18 cellular contexts compared by ENCODE assay signal in the genomic region with DNA sequence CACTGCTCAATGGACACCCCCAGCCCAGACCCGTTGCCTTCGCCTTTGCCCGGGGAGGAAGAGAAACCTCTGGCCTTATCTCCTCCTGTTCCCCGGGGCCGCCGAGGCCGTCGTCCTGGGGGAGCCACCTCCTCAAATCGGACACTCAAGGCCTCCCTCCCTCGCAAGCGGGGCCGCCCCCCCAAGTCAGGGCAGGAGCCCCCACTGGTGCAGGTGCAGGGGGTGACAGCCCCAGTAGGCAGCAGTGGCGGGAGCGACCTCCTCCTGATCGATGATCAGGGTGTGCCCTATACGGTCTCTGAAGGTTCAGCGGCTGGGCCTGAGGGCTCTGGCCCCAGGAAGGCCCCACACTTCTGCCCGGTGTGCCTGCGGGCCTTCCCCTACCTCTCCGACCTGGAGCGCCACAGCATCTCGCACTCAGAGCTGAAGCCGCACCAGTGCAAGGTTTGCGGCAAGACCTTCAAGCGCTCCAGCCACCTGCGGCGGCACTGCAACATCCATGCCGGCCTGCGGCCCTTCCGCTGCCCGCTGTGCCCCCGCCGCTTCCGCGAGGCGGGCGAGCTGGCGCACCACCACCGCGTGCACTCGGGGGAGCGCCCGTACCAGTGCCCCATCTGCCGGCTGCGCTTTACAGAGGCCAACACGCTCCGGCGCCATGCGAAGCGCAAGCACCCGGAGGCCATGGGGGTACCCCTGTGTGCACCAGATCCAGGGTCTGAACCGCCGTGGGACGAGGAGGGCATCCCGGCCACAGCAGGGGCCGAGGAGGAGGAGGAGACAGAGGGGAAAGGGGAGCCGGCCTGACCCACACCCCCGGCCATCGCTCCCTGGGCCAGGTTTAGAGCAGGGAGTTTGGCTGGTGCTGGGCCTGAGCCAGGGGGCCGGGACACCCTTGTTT. TPM values are rescaled to one million over a fixed set of nuclear protein-coding genes. Genes with fewer than 3 reads are reported as not detected.
DNase-seq lines count a peak whose midpoint lies in the region; ATAC-seq and TF ChIP-seq lines count a peak whose summit lies in the region.
"Had no signal": no experiment of that assay in that cellular context is flagged by ENCODE, and none has a peak within 500 bp of the region (broad histone marks: within the 10 kb centered on the region; RNA-seq: fewer than 3 reads in every experiment).

No MANE protein-coding gene starts in this region.

- H3K36me3 Mint-ChIP-seq in Calu3 (ENCODE audit: insufficient read depth, unreplicated experiment) (peaks cover 93% of the 10 kb centered on the region), neural crest cell (ENCODE audit: low read depth) (peaks cover 5% of the 10 kb centered on the region)
- peaks cover 61% of the 10 kb centered on the region for H3K36me3 Mint-ChIP-seq in dendritic cell treated with granulocyte-macrophage colony-stimulating factor and Interleukin-4, amounts not matched to agents 40 ng/mL and 50 ng/mL, for 4 days (ENCODE audit: low read depth)

- H3K4me1 Mint-ChIP-seq in Calu3 (ENCODE audit: low read depth, unreplicated experiment) (peaks cover 35% of the 10 kb centered on the region), neural crest cell (peaks cover 42% of the 10 kb centered on the region)
- peaks cover 68% of the 10 kb centered on the region for H3K4me1 Mint-ChIP-seq in dendritic cell treated with granulocyte-macrophage colony-stimulating factor and Interleukin-4, amounts not matched to agents 40 ng/mL and 50 ng/mL, for 4 days (ENCODE audit: low read depth)

- H3K27ac Mint-ChIP-seq in Calu3 (ENCODE audit: unreplicated experiment) (no peak overlapping the region), neural crest cell (ENCODE audit: unreplicated experiment) (no peak overlapping the region)
- peak overlapping the region; percentile 91 for H3K27ac Mint-ChIP-seq in dendritic cell treated with granulocyte-macrophage colony-stimulating factor and Interleukin-4, amounts not matched to agents 40 ng/mL and 50 ng/mL, for 4 days

- H3K27me3 ChIP-seq in A673 (replicated peaks; ENCODE audit: insufficient read depth, low read depth, low read length, poor library complexity) = no peaks in the 10 kb centered on the region
- H3K27me3 ChIP-seq: left lung, sigmoid colon had no signal

- CTCF ChIA-PET in A673 (lab: Charles Lee) (no interaction called here), Calu3 (lab: Charles Lee) (no interaction called here)

- no peaks in the 10 kb centered on the region for H3K27me3 Mint-ChIP-seq in Calu3 (ENCODE audit: unreplicated experiment)
- H3K27me3 Mint-ChIP-seq in dendritic cell treated with granulocyte-macrophage colony-stimulating factor and Interleukin-4, amounts not matched to agents 40 ng/mL and 50 ng/mL, for 4 days = no peaks in the 10 kb centered on the region
- H3K27me3 Mint-ChIP-seq in neural crest cell (ENCODE audit: low read depth) = no peaks in the 10 kb centered on the region

- peak overlapping the region; percentile 100 for H3K27ac ChIP-seq in A673 (ENCODE audit: low read depth, low read length, poor library complexity, severe bottlenecking)

- TF ChIP-seq CTCF in A673 (conservative IDR thresholded peaks at IDR 0.05; ENCODE audit: low read depth, low read length) (no peak), Calu3 (IDR thresholded peaks at IDR 0.05; ENCODE audit: unreplicated experiment) (no peak), neural crest cell (conservative IDR thresholded peaks at IDR 0.05) (no peak)

- no peak overlapping the region for H3K4me3 ChIP-seq in A673 (ENCODE audit: low read depth, low read length, poor library complexity, severe bottlenecking)
- H3K4me3 ChIP-seq: sigmoid colon had no signal

- DNase-seq in A673 (ENCODE audit: low spot score) = no peak
- DNase-seq in Calu3 = no peak
- no peak for DNase-seq in neural crest cell (ENCODE audit: low read depth, low spot score)
- no peak for DNase-seq in activated CD8-positive, alpha-beta memory T cell treated with anti-CD3 and anti-CD28 coated beads, Interleukin-2, amount 50 U/mL, for 48 hours
- no peak for DNase-seq in AML-193 (lab: John Stamatoyannopoulos, UW)
- DNase-seq: activated CD4-positive, alpha-beta T cell treated with anti-CD3 and anti-CD28 coated beads for 48 hours; amniotic stem cell; NCI-H1436 treated with DMSO at 0.1 percent for 48 hours; NCI-H226; SHP77; sigmoid colon; stimulated activated CD4-positive, alpha-beta T cell treated with anti-CD3 and anti-CD28 coated beads, Interleukin-4, amount 100 ng/mL, for 24 hours; stimulated activated CD8-positive, alpha-beta memory T cell treated with anti-CD3 and anti-CD28 coated beads, Interleukin-4, amount 100 ng/mL, for 48 hours; T-helper 9 cell had no signal

- no peak for ATAC-seq in HG03354 (IDR thresholded peaks at IDR 0.05; ENCODE audit: poor library complexity, severe bottlenecking, unreplicated experiment)
- no peak for ATAC-seq in HG02852 (IDR thresholded peaks at IDR 0.05; ENCODE audit: unreplicated experiment)
- ATAC-seq: left lung had no signal

- peaks cover 31% of the 10 kb centered on the region for H3K4me1 ChIP-seq in A673 (ENCODE audit: insufficient read depth, low read length, poor library complexity, severe bottlenecking)

- POLR2A ChIA-PET in A673 (lab: Charles Lee; ENCODE audit: low non-redundant PET) = no interaction called here

- H3K9me3 ChIP-seq in A673 (ENCODE audit: low read depth, low read length, poor library complexity, severe bottlenecking) = no peaks in the 10 kb centered on the region
- H3K9me3 ChIP-seq: left lung, sigmoid colon had no signal

- BruUV-seq in A673 (replicated peaks; lab: Mats Ljungman, UMichigan) (no TSS peak), Calu3 (replicated peaks; lab: Mats Ljungman, UMichigan) (no TSS peak)

- intact Hi-C loops in A673 (cut with micrococcal nuclease; ENCODE audit: unreplicated experiment) = loop anchor here (5.0 kb wide), 1 partner anchor 195 kb away; the partner anchor contains the start of gene UBE2S
- intact Hi-C loops in Calu3 (cut with micrococcal nuclease; ENCODE audit: unreplicated experiment) = no loop called here
- intact Hi-C loops in dendritic cell treated with granulocyte-macrophage colony-stimulating factor and Interleukin-4, amounts not matched to agents 40 ng/mL and 50 ng/mL, for 4 days (cut with micrococcal nuclease) = no loop called here

- H3K4me3 Mint-ChIP-seq in Calu3 (ENCODE audit: low read depth, unreplicated experiment) (peak overlapping the region; percentile 87), neural crest cell (peak overlapping the region; percentile 88)
- no peak overlapping the region for H3K4me3 Mint-ChIP-seq in dendritic cell treated with granulocyte-macrophage colony-stimulating factor and Interleukin-4, amounts not matched to agents 40 ng/mL and 50 ng/mL, for 4 days

- H3K36me3 ChIP-seq in A673 (ENCODE audit: insufficient read depth, low read length, poor library complexity, severe bottlenecking) = peaks cover 2% of the 10 kb centered on the region

- H3K9me3 Mint-ChIP-seq in Calu3 (ENCODE audit: low read depth, unreplicated experiment) (no peaks in the 10 kb centered on the region), neural crest cell (peaks cover 5% of the 10 kb centered on the region)
- no peaks in the 10 kb centered on the region for H3K9me3 Mint-ChIP-seq in dendritic cell treated with granulocyte-macrophage colony-stimulating factor and Interleukin-4, amounts not matched to agents 40 ng/mL and 50 ng/mL, for 4 days

RNA-seq across cellular contexts. Expression of gene ZNF524, which starts 2.3 kb away (rescaled TPM):
- 6.3 and 7.5 TPM in 2 replicates for total RNA-seq in A673 (2021)
- total RNA-seq in Calu3 (2022) = 18.5 and 21.8 TPM in 2 replicates
- 6.1 and 6.7 TPM in 2 replicates for total RNA-seq in neural crest cell

RNA-seq across cellular contexts. Expression of gene FIZ1, which starts 3.0 kb away (rescaled TPM):
- total RNA-seq in A673 (2021) (27.8 and 29.3 TPM in 2 replicates), Calu3 (2022) (18.6 and 23.0 TPM in 2 replicates), neural crest cell (31.6 and 31.8 TPM in 2 replicates)

RNA-seq across cellular contexts. Expression of gene ZNF865, which starts 3.1 kb away (rescaled TPM):
- 16.1 and 17.1 TPM in 2 replicates for total RNA-seq in A673 (2021)
- 29.6 and 30.9 TPM in 2 replicates for total RNA-seq in Calu3 (2022)
- total RNA-seq in neural crest cell = 20.3 TPM in 2 replicates

RNA-seq across cellular contexts. Expression of gene ZNF579, which starts 21.7 kb away (rescaled TPM):
- total RNA-seq in A673 (2021) (27.4 and 27.5 TPM in 2 replicates), Calu3 (2022) (29.8 and 33.4 TPM in 2 replicates), neural crest cell (28.2 and 29.1 TPM in 2 replicates)

RNA-seq across cellular contexts. Expression of gene ZNF784, which starts 22.0 kb away (rescaled TPM):
- total RNA-seq in A673 (2021) (6.8 and 7.1 TPM in 2 replicates), Calu3 (2022) (6.0 and 7.1 TPM in 2 replicates), neural crest cell (11.0 and 12.4 TPM in 2 replicates)
